ENCODE assay signal across 2 cellular contexts in the genomic region with DNA sequence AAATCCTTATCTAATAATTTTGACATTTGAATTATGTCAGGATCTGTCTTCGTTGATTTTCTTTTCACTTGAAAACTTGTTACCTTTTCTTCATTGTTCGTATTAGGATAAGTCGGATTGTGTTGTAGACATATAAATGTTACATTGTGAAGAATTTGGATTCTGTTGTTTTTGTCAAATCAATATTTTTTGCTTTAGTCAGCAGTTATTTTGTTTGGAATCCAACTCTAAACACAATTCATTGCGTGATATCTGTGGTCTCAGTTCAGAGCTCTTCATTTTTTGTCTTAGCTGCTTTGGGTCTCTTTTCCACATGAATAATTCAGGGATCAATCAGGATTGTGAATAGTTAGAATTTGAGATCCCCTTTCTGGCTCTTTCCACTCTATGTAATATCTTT.
TF ChIP-seq lines count a peak whose summit lies in the region.

No MANE protein-coding gene starts in this region.

TF ChIP-seq in A549, 52 proteins besides CTCF, POLR2A, EP300 and RAD21 (continued from another document):
- TF ChIP-seq, protein P1, sequence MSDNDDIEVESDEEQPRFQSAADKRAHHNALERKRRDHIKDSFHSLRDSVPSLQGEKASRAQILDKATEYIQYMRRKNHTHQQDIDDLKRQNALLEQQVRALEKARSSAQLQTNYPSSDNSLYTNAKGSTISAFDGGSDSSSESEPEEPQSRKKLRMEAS (IDR thresholded peaks at IDR 0.05) = no peak
- no peak for TF ChIP-seq ZFP36 (IDR thresholded peaks at IDR 0.05; ENCODE audit: borderline replicate concordance, partially characterized antibody)
- TF ChIP-seq, protein P2, sequence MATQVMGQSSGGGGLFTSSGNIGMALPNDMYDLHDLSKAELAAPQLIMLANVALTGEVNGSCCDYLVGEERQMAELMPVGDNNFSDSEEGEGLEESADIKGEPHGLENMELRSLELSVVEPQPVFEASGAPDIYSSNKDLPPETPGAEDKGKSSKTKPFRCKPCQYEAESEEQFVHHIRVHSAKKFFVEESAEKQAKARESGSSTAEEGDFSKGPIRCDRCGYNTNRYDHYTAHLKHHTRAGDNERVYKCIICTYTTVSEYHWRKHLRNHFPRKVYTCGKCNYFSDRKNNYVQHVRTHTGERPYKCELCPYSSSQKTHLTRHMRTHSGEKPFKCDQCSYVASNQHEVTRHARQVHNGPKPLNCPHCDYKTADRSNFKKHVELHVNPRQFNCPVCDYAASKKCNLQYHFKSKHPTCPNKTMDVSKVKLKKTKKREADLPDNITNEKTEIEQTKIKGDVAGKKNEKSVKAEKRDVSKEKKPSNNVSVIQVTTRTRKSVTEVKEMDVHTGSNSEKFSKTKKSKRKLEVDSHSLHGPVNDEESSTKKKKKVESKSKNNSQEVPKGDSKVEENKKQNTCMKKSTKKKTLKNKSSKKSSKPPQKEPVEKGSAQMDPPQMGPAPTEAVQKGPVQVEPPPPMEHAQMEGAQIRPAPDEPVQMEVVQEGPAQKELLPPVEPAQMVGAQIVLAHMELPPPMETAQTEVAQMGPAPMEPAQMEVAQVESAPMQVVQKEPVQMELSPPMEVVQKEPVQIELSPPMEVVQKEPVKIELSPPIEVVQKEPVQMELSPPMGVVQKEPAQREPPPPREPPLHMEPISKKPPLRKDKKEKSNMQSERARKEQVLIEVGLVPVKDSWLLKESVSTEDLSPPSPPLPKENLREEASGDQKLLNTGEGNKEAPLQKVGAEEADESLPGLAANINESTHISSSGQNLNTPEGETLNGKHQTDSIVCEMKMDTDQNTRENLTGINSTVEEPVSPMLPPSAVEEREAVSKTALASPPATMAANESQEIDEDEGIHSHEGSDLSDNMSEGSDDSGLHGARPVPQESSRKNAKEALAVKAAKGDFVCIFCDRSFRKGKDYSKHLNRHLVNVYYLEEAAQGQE (IDR thresholded peaks at IDR 0.05) = no peak

TF ChIP-seq in H1, 55 proteins besides CTCF, POLR2A, EP300 and RAD21 (continued from another document):
- no peak for TF ChIP-seq TEAD4 (IDR thresholded peaks at IDR 0.05; ENCODE audit: low read depth, low read length)
- no peak for TF ChIP-seq TBP (IDR thresholded peaks at IDR 0.05; ENCODE audit: low read depth, low read length)
- no peak for TF ChIP-seq SRF (IDR thresholded peaks at IDR 0.05; ENCODE audit: low read depth, low read length)
- no peak for TF ChIP-seq RBBP5 (IDR thresholded peaks at IDR 0.05; ENCODE audit: borderline replicate concordance, low read depth, low read length)
- TF ChIP-seq SIN3A (conservative IDR thresholded peaks at IDR 0.05 in 1 of 2, IDR thresholded peaks at IDR 0.05 in 1 of 2; ENCODE audit: low read depth in 1 of 2, low read length in 2 of 2) = no peak
- TF ChIP-seq POU5F1 (IDR thresholded peaks at IDR 0.05; ENCODE audit: low read depth, low read length) = no peak
- peak; percentile 89 for TF ChIP-seq MAFK (IDR thresholded peaks at IDR 0.05; ENCODE audit: low read depth, low read length)
